36 cellular contexts compared by ENCODE assay signal in genomic region chr5:100992354-100992753, GRCh38.
"Had no signal": no experiment of that assay in that cellular context is flagged by ENCODE, and none has a peak within 500 bp of the region (broad histone marks: within the 10 kb centered on the region; RNA-seq: fewer than 3 reads in every experiment).

No MANE protein-coding gene starts in this region.

- H3K9me3 ChIP-seq: MG63 had no signal

- H3K36me3 ChIP-seq: MG63 had no signal

- H3K27me3 ChIP-seq: MG63 had no signal

- DNase-seq: Karpas-422, Kasumi-1, MG63, MM.1S, MV-4-11, NCI-H1048, NCI-H1092, NCI-H1092 treated with DMSO at 0.1 percent for 48 hours, NCI-H1105, NCI-H1105 treated with DMSO at 0.1 percent for 48 hours, NCI-H1417, NCI-H1417 treated with DMSO at 0.1 percent for 48 hours, NCI-H1436, NCI-H1436 treated with DMSO at 0.1 percent for 48 hours, NCI-H146, NCI-H1694, NCI-H1694 treated with DMSO at 0.1 percent for 48 hours, NCI-H187, NCI-H187 treated with DMSO at 0.1 percent for 48 hours, NCI-H1930, NCI-H2029, NCI-H2029 treated with DMSO at 0.1 percent for 48 hours, NCI-H2081, NCI-H2081 treated with DMSO at 0.1 percent for 48 hours, NCI-H2107, NCI-H2171, NCI-H2171 treated with DMSO at 0.1 percent for 48 hours, NCI-H2227 treated with DMSO at 0.1 percent for 48 hours, NCI-H226, NCI-H345, NCI-H446, NCI-H446 treated with DMSO at 0.1 percent for 48 hours, NCI-H510A, NCI-H510A treated with DMSO at 0.1 percent for 48 hours, NCI-H524, NCI-H524 treated with DMSO at 0.1 percent for 48 hours had no signal

- H3K4me3 ChIP-seq: MG63 had no signal
